In the genomic region with DNA sequence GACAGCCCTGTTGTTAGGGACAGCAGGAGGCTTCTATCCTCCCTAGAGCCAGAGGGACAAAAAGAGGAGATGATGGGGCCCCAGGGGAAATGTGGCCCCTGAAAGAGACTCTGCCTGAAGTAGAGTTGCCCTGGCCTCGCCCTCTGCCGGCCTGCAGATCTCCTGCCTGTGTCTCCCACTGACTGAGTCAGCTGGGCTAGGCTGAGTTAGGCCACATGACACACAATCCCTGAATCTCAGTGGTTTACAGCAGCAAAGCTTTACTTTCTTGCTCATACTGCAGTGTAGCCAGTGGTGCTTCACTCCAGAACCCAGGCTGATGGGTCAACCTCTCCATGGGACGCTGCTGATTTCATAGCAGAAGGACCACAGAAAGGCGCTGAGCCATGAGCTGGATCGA, we compare ENCODE assay signal across 16 cellular contexts.
"Had no signal": no experiment of that assay in that cellular context is flagged by ENCODE, and none has a peak within 500 bp of the region (broad histone marks: within the 10 kb centered on the region; RNA-seq: fewer than 3 reads in every experiment).

No MANE protein-coding gene starts in this region.

- H3K4me3 ChIP-seq: adrenal gland, breast epithelium, esophagus squamous epithelium, lower lobe of right lung, vagina had no signal

- ATAC-seq: activated naive CD4-positive, alpha-beta T cell treated with anti-CD3 and anti-CD28 coated beads, Interleukin-2, amount 50 U/mL, for 72 hours; activated T-cell treated with anti-CD3 and anti-CD28 coated beads, Interleukin-2, amount 50 U/mL, for 72 hours; lower lobe of right lung; stimulated activated naive B cell treated with anti-CD40 and anti-IgM and Interleukin-4, amounts not matched to agents 10 μg/mL and 1 μg/mL and 100 μg/mL, for 72 hours had no signal

- DNase-seq: activated CD4-positive, alpha-beta T cell treated with anti-CD3 and anti-CD28 coated beads for 1 hour; activated CD4-positive, alpha-beta T cell treated with anti-CD3 and anti-CD28 coated beads, Interleukin-2, amount 50 U/mL, for 4 hours; activated gamma-delta T cell treated with Interleukin-2 at 50 U/mL for 16 hours; activated T-cell treated with anti-CD3 and anti-CD28 coated beads, Interleukin-2, amount 50 U/mL, for 72 hours; adrenal gland; cerebellar nuclear complex; effector CD4-positive, alpha-beta T cell; esophagus squamous epithelium; lower lobe of right lung; nucleus accumbens; retina; stimulated activated naive B cell treated with anti-CD40 and anti-IgM and Interleukin-4, amounts not matched to agents 10 μg/mL and 1 μg/mL and 100 μg/mL, for 72 hours; trophoblast cell had no signal
